17 cellular contexts compared by ENCODE assay signal in the genomic region with DNA sequence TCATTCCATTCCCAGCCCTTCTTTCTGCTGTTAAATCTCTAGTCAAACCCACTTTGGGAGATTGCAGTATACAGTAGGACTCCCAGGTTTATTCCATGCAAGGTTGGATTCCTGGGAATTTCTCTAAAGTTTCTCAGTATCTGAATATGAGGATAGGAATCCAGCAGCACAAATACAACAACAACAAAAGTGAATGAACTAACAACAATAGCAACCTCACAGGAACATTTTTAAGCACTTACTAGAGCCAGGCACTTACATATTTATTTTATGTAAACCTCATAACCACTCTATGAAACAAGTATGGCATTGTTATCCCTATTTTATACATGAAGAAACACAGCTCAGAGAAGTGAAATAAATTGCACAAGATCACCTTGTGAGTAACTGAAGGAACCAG. TPM values are rescaled to one million over a fixed set of nuclear protein-coding genes. Genes with fewer than 3 reads are reported as not detected.
DNase-seq lines count a peak whose midpoint lies in the region; ATAC-seq and TF ChIP-seq lines count a peak whose summit lies in the region.
"Had no signal": no experiment of that assay in that cellular context is flagged by ENCODE, and none has a peak within 500 bp of the region (broad histone marks: within the 10 kb centered on the region; RNA-seq: fewer than 3 reads in every experiment).

No MANE protein-coding gene starts in this region.

- H4K20me1 ChIP-seq in PC-3 (ENCODE audit: low read length): no peaks in the 10 kb centered on the region

- no peaks in the 10 kb centered on the region for H3K36me3 ChIP-seq in PC-3 (ENCODE audit: low read depth, low read length)

- no peaks in the 10 kb centered on the region for H3F3A ChIP-seq in PC-3 (ENCODE audit: low read length, unreplicated experiment)

- no peaks in the 10 kb centered on the region for H3K79me2 ChIP-seq in PC-3 (ENCODE audit: low read length)

- TF ChIP-seq CTCF in PC-3 (conservative IDR thresholded peaks at IDR 0.05; ENCODE audit: low read depth, low read length): no peak

- POLR2A ChIA-PET in PC-3 (lab: Charles Lee; ENCODE audit: unreplicated experiment): no interaction called here

- no peaks in the 10 kb centered on the region for H3K27me3 ChIP-seq in PC-3 (ENCODE audit: low read length)

- no peak overlapping the region for H3K9ac ChIP-seq in PC-3 (ENCODE audit: low read length)

- H3K9me3 ChIP-seq in PC-3 (ENCODE audit: low read length): no peaks in the 10 kb centered on the region

- DNase-seq in ELR (ENCODE audit: low read depth): peak; percentile 30
- peak; percentile 42 for DNase-seq in PC-3
- DNase-seq in astrocyte of the hippocampus (ENCODE audit: low read depth, low spot score): peak; percentile 50
- peak; percentile 45 for DNase-seq in kidney tubule cell (ENCODE audit: low spot score)
- no peak for DNase-seq in cerebellum (ENCODE audit: low spot score)
- DNase-seq in Kasumi-1 (lab: John Stamatoyannopoulos, UW): no peak
- DNase-seq: H7, NCI-H1092, NCI-H1694, NCI-H2227 treated with DMSO at 0.1 percent for 48 hours, NCI-H524 treated with DMSO at 0.1 percent for 48 hours had no signal

- H3K4me1 ChIP-seq in PC-3 (ENCODE audit: insufficient read depth, low read length): 0 out of 2 replicates have a peak, but pooled peaks cover 9% of the 10 kb centered on the region

- no peaks in the 10 kb centered on the region for H3K9me2 ChIP-seq in PC-3 (replicated peaks; ENCODE audit: low read length)

- ATAC-seq in PC-3 (0 out of 2 replicates have a peak, but pooled peaks have one; percentile 13), GM19463 (IDR thresholded peaks at IDR 0.05; ENCODE audit: unreplicated experiment) (no peak), GM18907 (IDR thresholded peaks at IDR 0.05; ENCODE audit: unreplicated experiment) (no peak)
- ATAC-seq: K562 had no signal

- CTCF ChIA-PET in PC-3 (lab: Charles Lee): no interaction called here

- H3K27ac ChIP-seq in PC-3 (ENCODE audit: low read length): no peak overlapping the region
- H3K27ac ChIP-seq: C4-2B, HL-60 had no signal

- H3K4me3 ChIP-seq in PC-3 (ENCODE audit: low read length): no peak overlapping the region
- H3K4me3 ChIP-seq: K562 had no signal

- intact Hi-C loops in PC-3 (cut with micrococcal nuclease): no loop called here

- no peak overlapping the region for H2AFZ ChIP-seq in PC-3 (ENCODE audit: low read length)

- no peak overlapping the region for H3K4me2 ChIP-seq in PC-3 (ENCODE audit: low read length)

- no TSS peak for BruUV-seq in PC-3 (replicated peaks; lab: Mats Ljungman, UMichigan)

RNA-seq across cellular contexts. Expression of gene MMP7, which starts 1.9 kb away (rescaled TPM):
- total RNA-seq in PC-3 (2014; rRNA removed) (0.18 TPM in 1 of 2 replicates, not detected in the other), cerebellum (not detected)
- total RNA-seq: H7, RPMI7951 had no signal

Comparison
In these comparisons a context has a peak if more than half of its experiments do, and no peak if none do; other contexts are left out.
1. DNase-seq: peak in ELR (single experiment), PC-3 (single experiment), astrocyte of the hippocampus (single experiment) and kidney tubule cell (single experiment); none in cerebellum (single experiment) and Kasumi-1 (0 of 2).